In the genomic region with DNA sequence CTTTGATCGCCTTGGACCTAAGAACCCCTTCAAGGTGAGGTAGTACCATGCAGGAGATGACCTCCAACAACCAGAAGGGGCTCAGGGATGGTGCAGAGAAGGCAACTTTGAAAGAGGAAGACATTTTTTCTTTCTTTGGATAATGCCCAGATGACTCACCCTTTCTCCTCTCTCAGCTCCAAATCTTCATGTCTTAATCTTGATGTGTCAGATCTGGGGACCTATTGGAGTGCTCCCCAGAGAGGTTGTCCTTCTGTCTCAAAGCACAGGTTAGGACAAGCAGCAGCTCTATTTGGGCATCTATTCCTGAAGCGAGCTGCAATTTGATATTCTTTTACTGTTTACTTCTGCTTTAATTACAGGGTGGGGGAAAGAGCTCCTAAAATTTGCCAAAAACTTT, we compare ENCODE assay signal across 14 cellular contexts.
A peak's percentile ranks its signal among the peaks of the same experiment; 100 is the strongest.
DNase-seq lines count a peak whose midpoint lies in the region; ATAC-seq, FAIRE-seq and TF ChIP-seq lines count a peak whose summit lies in the region.
"Had no signal": no experiment of that assay in that cellular context is flagged by ENCODE, and none has a peak within 500 bp of the region (broad histone marks: within the 10 kb centered on the region; RNA-seq: fewer than 3 reads in every experiment).

No MANE protein-coding gene starts in this region.

- no peaks in the 10 kb centered on the region for H4K20me1 ChIP-seq in keratinocyte (ENCODE audit: control insufficient read depth, extremely low read depth, insufficient read depth, low read length)

- no peak for TF ChIP-seq POLR2A in NB4 (IDR thresholded peaks at IDR 0.05; ENCODE audit: extremely low read depth, insufficient read length)

- H2AFZ ChIP-seq in keratinocyte (ENCODE audit: control insufficient read depth, low read length): no peak overlapping the region

- dilution Hi-C loops in keratinocyte (cut with MboI; ENCODE audit: extremely low pct_ligation_motif_present, low sequenced_read_pairs): no loop called here

- H3K9me1 ChIP-seq in keratinocyte (ENCODE audit: control insufficient read depth, extremely low read depth, insufficient read depth, low read length): no peaks in the 10 kb centered on the region

- H3K27me3 ChIP-seq in bronchial epithelial cell (ENCODE audit: control insufficient read depth, insufficient read depth, low read length) (no peaks in the 10 kb centered on the region), keratinocyte (ENCODE audit: control insufficient read depth, extremely low read depth, insufficient read depth, low read length) (no peaks in the 10 kb centered on the region)

- H3K4me3 ChIP-seq in NB4 (ENCODE audit: low read depth, low read length) (no peak overlapping the region), bronchial epithelial cell (ENCODE audit: low read depth, low read length) (no peak overlapping the region), keratinocyte (ENCODE audit: control insufficient read depth in 2 of 3, extremely low read depth in 1 of 3, insufficient read depth in 2 of 3, low read depth in 1 of 3, low read length in 3 of 3) (peak overlapping the region in 2 of 3 experiments; percentile 8 to 44)

- FAIRE-seq in bronchial epithelial cell (lab: Jason Lieb, UNC): no peak
- peak; percentile 88 for FAIRE-seq in keratinocyte (lab: Jason Lieb, UNC)
- FAIRE-seq: RCC 7860 had no signal

- TF ChIP-seq CTCF in NB4 (IDR thresholded peaks at IDR 0.05; ENCODE audit: low read depth, low read length) (no peak), bronchial epithelial cell (IDR thresholded peaks at IDR 0.05; ENCODE audit: insufficient read depth, low read length, severe bottlenecking) (no peak), keratinocyte (optimal IDR thresholded peaks at IDR 0.05 in 1 of 3, IDR thresholded peaks at IDR 0.05 in 1 of 3, conservative IDR thresholded peaks at IDR 0.05 in 1 of 3; ENCODE audit: extremely low read depth in 1 of 3, insufficient read depth in 2 of 3, low read length in 3 of 3) (no peak)

- H3K4me2 ChIP-seq in keratinocyte (ENCODE audit: control insufficient read depth, extremely low read depth, insufficient read depth, low read depth, low read length): peak overlapping the region; percentile 72

- ATAC-seq in GM18858 (IDR thresholded peaks at IDR 0.05; ENCODE audit: unreplicated experiment) (no peak), HG02571 (IDR thresholded peaks at IDR 0.05; ENCODE audit: unreplicated experiment) (no peak)
- ATAC-seq: activated T-helper 17 cell treated with anti-CD3 and anti-CD28 coated beads, Interleukin-2, amount 50 U/mL, for 72 hours had no signal

- peak; percentile 50 for DNase-seq in AG08395 (ENCODE audit: low spot score)
- peak; percentile 70 for DNase-seq in NB4 (ENCODE audit: low read depth)
- peak; percentile 88 for DNase-seq in bronchial epithelial cell (ENCODE audit: low read depth)
- no peak for DNase-seq in keratinocyte (ENCODE audit: low read depth, low spot score)
- DNase-seq in SW 1271 (lab: John Stamatoyannopoulos, UW): no peak
- no peak for DNase-seq in HK-2 (ENCODE audit: unreplicated experiment)
- DNase-seq: GF-D8, hypothalamus, NCI-H1694 treated with DMSO at 0.1 percent for 48 hours had no signal

- H3K36me3 ChIP-seq in bronchial epithelial cell (ENCODE audit: control insufficient read depth, insufficient read depth, low read length): no peaks in the 10 kb centered on the region
- H3K36me3 ChIP-seq in keratinocyte (ENCODE audit: control insufficient read depth in 2 of 2, extremely low read depth in 1 of 2, insufficient read depth in 2 of 2, low read length in 2 of 2): no peaks in the 10 kb centered on the region

- no peaks in the 10 kb centered on the region for H3K79me2 ChIP-seq in keratinocyte (ENCODE audit: control insufficient read depth, insufficient read depth, low read length)

- H3K9me3 ChIP-seq in keratinocyte (ENCODE audit: control insufficient read depth, low read depth, low read length): no peaks in the 10 kb centered on the region

- no peak overlapping the region for H3K9ac ChIP-seq in keratinocyte (ENCODE audit: control insufficient read depth, extremely low read depth, insufficient read depth, low read length)

- H3K27ac ChIP-seq in keratinocyte (ENCODE audit: control insufficient read depth, insufficient read depth, low read length): no peak overlapping the region
- H3K27ac ChIP-seq: HL-60 had no signal

- H3K4me1 ChIP-seq in keratinocyte (ENCODE audit: control insufficient read depth, extremely low read depth, insufficient read depth, low read length): peaks cover 19% of the 10 kb centered on the region

Comparison
In these comparisons a context has a peak if more than half of its experiments do, and no peak if none do; other contexts are left out.
1. DNase-seq: peak in AG08395 (single experiment), NB4 (single experiment) and bronchial epithelial cell (single experiment); none in keratinocyte (single experiment), SW 1271 (0 of 2) and HK-2 (single experiment).
2. H3K4me3 ChIP-seq: peak in keratinocyte (2 of 3); none in NB4 (single experiment) and bronchial epithelial cell (single experiment).